Comparison of ENCODE assay signal across 1 cellular context in genomic region chr13:21074601-21075302, GRCh38.
TF ChIP-seq lines count a peak whose summit lies in the region.

No MANE protein-coding gene starts in this region.

TF ChIP-seq in K562, 482 proteins besides CTCF, POLR2A, EP300 and RAD21 (continued from another document):
- TF ChIP-seq AFF4 (CRISPR knock-in tag; IDR thresholded peaks at IDR 0.05) (no peak), NFYB (IDR thresholded peaks at IDR 0.05; ENCODE audit: extremely low read depth, insufficient read length) (no peak), HDAC3 (IDR thresholded peaks at IDR 0.05; ENCODE audit: borderline replicate concordance, partially characterized antibody) (no peak), THAP7 (CRISPR knock-in tag; IDR thresholded peaks at IDR 0.05) (no peak), ZNF324 (CRISPR knock-in tag; IDR thresholded peaks at IDR 0.05) (no peak), FOXJ2 (tag; IDR thresholded peaks at IDR 0.05) (no peak)
